11 cellular contexts compared by ENCODE assay signal in genomic region chr15:91414124-91414523, GRCh38.
"Had no signal": no experiment of that assay in that cellular context is flagged by ENCODE, and none has a peak within 500 bp of the region (broad histone marks: within the 10 kb centered on the region; RNA-seq: fewer than 3 reads in every experiment).

No MANE protein-coding gene starts in this region.

- H3K4me2 ChIP-seq: GM23338 had no signal

- H3K9ac ChIP-seq: GM23248 had no signal

- DNase-seq: GM23248, GOT3, H7, H9, HCEC 1CT, HFFc6 had no signal

- H3K4me3 ChIP-seq: GM23248, GM23338, HAP-1 had no signal

- H2AFZ ChIP-seq: GM23248, GM23338 had no signal

- ATAC-seq: GM23338, HCT116 had no signal

- FAIRE-seq: H1, H54 had no signal

- H3K36me3 ChIP-seq: HAP-1 had no signal

- H3K9me3 ChIP-seq: HAP-1 had no signal

- H3K27ac ChIP-seq: GM23248 had no signal

- H3K4me1 ChIP-seq: HAP-1 had no signal
